Comparison of ENCODE assay signal across 21 cellular contexts in genomic region chr3:51297333-51297732, GRCh38.
"Had no signal": no experiment of that assay in that cellular context is flagged by ENCODE, and none has a peak within 500 bp of the region (broad histone marks: within the 10 kb centered on the region; RNA-seq: fewer than 3 reads in every experiment).

No MANE protein-coding gene starts in this region.

- DNase-seq: KBM-7, MG63, NCI-H1092, NCI-H1105 treated with DMSO at 0.1 percent for 48 hours, NCI-H1417 treated with DMSO at 0.1 percent for 48 hours, NCI-H146, NCI-H1694 treated with DMSO at 0.1 percent for 48 hours, NCI-H1930, NCI-H2081 treated with DMSO at 0.1 percent for 48 hours, NCI-H2171, NCI-H226, NCI-H446, NCI-H510A, NCI-H524 treated with DMSO at 0.1 percent for 48 hours, NCI-H69, NCI-H774, Right ventricle myocardium superior, RPMI8226, SIG-M5 had no signal

- H3K4me1 ChIP-seq: SJSA1 had no signal

- H3K36me3 ChIP-seq: MG63, SJSA1 had no signal

- H3K9me3 ChIP-seq: MG63, SJSA1 had no signal

- H3K4me3 ChIP-seq: MG63, SJSA1, SK-N-MC had no signal

- H3K27me3 ChIP-seq: MG63, SJSA1 had no signal

- H3K27ac ChIP-seq: SJSA1, SK-N-MC had no signal
